10 cellular contexts compared by ENCODE assay signal in genomic region chr14:22791302-22791701, GRCh38. TPM values are rescaled to one million over a fixed set of nuclear protein-coding genes. Genes with fewer than 3 reads are reported as not detected.
DNase-seq lines count a peak whose midpoint lies in the region; FAIRE-seq and TF ChIP-seq lines count a peak whose summit lies in the region.
"Had no signal": no experiment of that assay in that cellular context is flagged by ENCODE, and none has a peak within 500 bp of the region (broad histone marks: within the 10 kb centered on the region; RNA-seq: fewer than 3 reads in every experiment).

No MANE protein-coding gene starts in this region.

- peak overlapping the region; percentile 32 for H3K27ac ChIP-seq in parathyroid adenoma
- H3K27ac ChIP-seq in small intestine (ENCODE audit: low read depth in 1 of 2, low read length in 1 of 2) = no peak overlapping the region
- H3K27ac ChIP-seq in sigmoid colon = no peak overlapping the region

- intact Hi-C loops in sigmoid colon (cut with DNase I) (no loop called here), lower leg skin (cut with DNase I; ENCODE audit: low total_unique reads) (no loop called here)

- no peaks in the 10 kb centered on the region for H3K36me3 ChIP-seq in parathyroid adenoma (ENCODE audit: control insufficient read depth, insufficient read depth, low read length)
- peaks cover 0 to 3% of the 10 kb centered on the region in 2 donors for H3K36me3 ChIP-seq in small intestine (ENCODE audit: control insufficient read depth in 2 of 2, insufficient read depth in 2 of 2, low read length in 2 of 2)
- H3K36me3 ChIP-seq in sigmoid colon = no peaks in the 10 kb centered on the region

- TF ChIP-seq POLR2A in sigmoid colon (IDR thresholded peaks at IDR 0.05) (no peak), lower leg skin (IDR thresholded peaks at IDR 0.05) (no peak)

- TF ChIP-seq CTCF in epithelial cell of proximal tubule (conservative IDR thresholded peaks at IDR 0.05; ENCODE audit: low read depth, low read length) (no peak), parathyroid adenoma (IDR thresholded peaks at IDR 0.05) (no peak), GM13976 (IDR thresholded peaks at IDR 0.05; ENCODE audit: borderline replicate concordance, control extremely low read depth, extremely low read depth, insufficient read depth, missing control alignments) (no peak), sigmoid colon (IDR thresholded peaks at IDR 0.05) (no peak), lower leg skin (IDR thresholded peaks at IDR 0.05) (no peak)

- H3K4me3 ChIP-seq in epithelial cell of proximal tubule (ENCODE audit: low read depth, low read length) (no peak overlapping the region), parathyroid adenoma (ENCODE audit: low read depth, low read length) (no peak overlapping the region), small intestine (ENCODE audit: low read depth in 1 of 2, low read length in 2 of 2) (no peak overlapping the region), sigmoid colon (no peak overlapping the region), lower leg skin (ENCODE audit: low read depth, poor library complexity, severe bottlenecking) (no peak overlapping the region)

- in situ Hi-C loops in GM13976 (cut with MboI; ENCODE audit: low sequenced_read_pairs, unreplicated experiment) = no loop called here

- TF ChIP-seq EP300 in sigmoid colon (IDR thresholded peaks at IDR 0.05) = no peak

- no peaks in the 10 kb centered on the region for H3K9me3 ChIP-seq in parathyroid adenoma (ENCODE audit: control insufficient read depth, low read length)
- H3K9me3 ChIP-seq in small intestine (ENCODE audit: control insufficient read depth, low read depth) = no peaks in the 10 kb centered on the region
- no peaks in the 10 kb centered on the region for H3K9me3 ChIP-seq in sigmoid colon

- H3K4me2 ChIP-seq in parathyroid adenoma (ENCODE audit: low read length) = no peak overlapping the region

- FAIRE-seq in small intestine (lab: Jason Lieb, UNC) = no peak

- WGBS in small intestine, 3 donors = 54 to 70% (median 62%) methylated on average over 3 of the region's 3 CpGs
- 56 to 77% methylated on average over 3 of the region's 3 CpGs for WGBS in sigmoid colon, 2 donors
- 53 to 62% methylated on average over 3 of the region's 3 CpGs for WGBS in lower leg skin, 2 donors

- peak overlapping the region; percentile 22 for H2AFZ ChIP-seq in parathyroid adenoma

- DNase-seq in EL = peak; percentile 75
- DNase-seq in NCI-H226 = peak; percentile 96
- peak; percentile 77 for DNase-seq in epithelial cell of proximal tubule (ENCODE audit: low read depth)
- DNase-seq in small intestine = no peak
- DNase-seq in GM13976 (ENCODE audit: low spot score) = no peak
- no peak for DNase-seq in sigmoid colon
- DNase-seq in lower leg skin (ENCODE audit: low spot score in 2 of 2) = no peak
- DNase-seq: NCI-H524, nucleus accumbens had no signal

- H3K9ac ChIP-seq in parathyroid adenoma = no peak overlapping the region

- no peaks in the 10 kb centered on the region for H3K4me1 ChIP-seq in parathyroid adenoma
- H3K4me1 ChIP-seq in small intestine (ENCODE audit: control insufficient read depth in 2 of 2, insufficient read depth in 1 of 2, low read depth in 1 of 2, low read length in 1 of 2) = no peaks in the 10 kb centered on the region
- H3K4me1 ChIP-seq in sigmoid colon = no peaks in the 10 kb centered on the region

- H3K79me2 ChIP-seq in parathyroid adenoma = peaks cover 15% of the 10 kb centered on the region

- H3K27me3 ChIP-seq in parathyroid adenoma (ENCODE audit: control insufficient read depth, insufficient read depth, low read length) (no peaks in the 10 kb centered on the region), small intestine (ENCODE audit: control insufficient read depth in 2 of 2, insufficient read depth in 2 of 2, low read length in 2 of 2) (no peaks in the 10 kb centered on the region), sigmoid colon (no peaks in the 10 kb centered on the region)

RNA-seq across cellular contexts. Expression of gene SLC7A7, which starts 23.9 kb away (rescaled TPM):
- total RNA-seq in epithelial cell of proximal tubule (3.5 and 5.6 TPM in 2 replicates), sigmoid colon (10 to 100 TPM; 16.1 to 23.5 (median 16.5) TPM), lower leg skin (10 to 100 TPM in 1 of 4 donors, 1 to 10 TPM in 3; 1.1 to 12.8 (median 6.5) TPM)
- polyA plus RNA-seq in small intestine (100 to 1,000 TPM in 2 of 3 donors, 10 to 100 TPM in 1; 52.9 to 355 (median 218) TPM), sigmoid colon (10 to 100 TPM; 15.6 to 22.7 (median 16.4) TPM)

RNA-seq across cellular contexts. Expression of gene OXA1L, which starts 24.8 kb away (rescaled TPM):
- 99.2 and 109 TPM in 2 replicates for total RNA-seq in epithelial cell of proximal tubule
- 100 to 1,000 TPM; 101 to 120 (median 115) TPM for polyA plus RNA-seq in small intestine
- 100 to 1,000 TPM in 2 of 4 donors, 10 to 100 TPM in 2; 95.2 to 108 (median 102) TPM for total RNA-seq in sigmoid colon
- 100 to 1,000 TPM in 1 of 3 donors, 10 to 100 TPM in 2; 85.1 to 113 (median 85.9) TPM for polyA plus RNA-seq in sigmoid colon
- total RNA-seq in lower leg skin = 10 to 100 TPM; 64.3 to 83.6 (median 74.1) TPM

RNA-seq across cellular contexts. Expression of gene MRPL52, which starts 38.4 kb away (rescaled TPM):
- total RNA-seq in epithelial cell of proximal tubule (160 and 224 TPM in 2 replicates), sigmoid colon (100 to 1,000 TPM in 1 of 4 donors, 10 to 100 TPM in 3; 54.6 to 333 (median 58.3) TPM), lower leg skin (100 to 1,000 TPM in 1 of 4 donors, 10 to 100 TPM in 3; 24.8 to 230 (median 41.4) TPM)
- polyA plus RNA-seq in small intestine (100 to 1,000 TPM; 117 to 164 (median 147) TPM), sigmoid colon (100 to 1,000 TPM in 2 of 3 donors, 10 to 100 TPM in 1; 64.3 to 117 (median 105) TPM)

RNA-seq across cellular contexts. Expression of gene MMP14, which starts 45.1 kb away (rescaled TPM):
- total RNA-seq in epithelial cell of proximal tubule (224 and 227 TPM in 2 replicates), sigmoid colon (100 to 1,000 TPM in 3 of 4 donors, 10 to 100 TPM in 1; 86.6 to 140 (median 115) TPM), lower leg skin (100 to 1,000 TPM; 135 to 190 (median 151) TPM)
- polyA plus RNA-seq in small intestine (100 to 1,000 TPM in 1 of 3 donors, 10 to 100 TPM in 1, 1 to 10 TPM in 1; 6.9 to 105 (median 16.8) TPM), sigmoid colon (10 to 100 TPM; 21.0 to 85.4 (median 33.5) TPM)

Comparison
In these comparisons a context has a peak if more than half of its experiments do, and no peak if none do; other contexts are left out.
1. DNase-seq: peak in EL (single experiment), NCI-H226 (single experiment) and epithelial cell of proximal tubule (single experiment); none in small intestine (single experiment), GM13976 (single experiment), sigmoid colon (single experiment) and lower leg skin (0 of 2).